23 cellular contexts compared by ENCODE assay signal in genomic region chrX:44042124-44042523, GRCh38.
"Had no signal": no experiment of that assay in that cellular context is flagged by ENCODE, and none has a peak within 500 bp of the region (broad histone marks: within the 10 kb centered on the region; RNA-seq: fewer than 3 reads in every experiment).

No MANE protein-coding gene starts in this region.

- H3K9me3 ChIP-seq: adrenal gland, body of pancreas, colonic mucosa, gastroesophageal sphincter, heart left ventricle, left ventricle myocardium inferior, transverse colon, vagina had no signal

- H3K4me1 ChIP-seq: adrenal gland, body of pancreas, colonic mucosa, esophagus muscularis mucosa, gastroesophageal sphincter, heart left ventricle, left ventricle myocardium inferior, right atrium auricular region, transverse colon, vagina had no signal

- H3K4me3 ChIP-seq: adrenal gland, body of pancreas, colonic mucosa, esophagus muscularis mucosa, gastroesophageal sphincter, heart left ventricle, left ventricle myocardium inferior, right atrium auricular region, skin epidermis, transverse colon, vagina had no signal

- H3K27ac ChIP-seq: adrenal gland, body of pancreas, colonic mucosa, esophagus muscularis mucosa, gastroesophageal sphincter, heart left ventricle, left ventricle myocardium inferior, right atrium auricular region, skin epidermis, transverse colon, vagina had no signal

- H3K36me3 ChIP-seq: adrenal gland, colonic mucosa, esophagus muscularis mucosa, gastroesophageal sphincter, heart left ventricle, left ventricle myocardium inferior, right atrium auricular region, transverse colon, vagina had no signal

- FAIRE-seq: endometrium had no signal

- H3K27me3 ChIP-seq: body of pancreas, colonic mucosa, gastroesophageal sphincter, right atrium auricular region, transverse colon, vagina had no signal

- DNase-seq: activated CD8-positive, alpha-beta memory T cell treated with anti-CD3 and anti-CD28 coated beads for 24 hours; activated CD8-positive, alpha-beta memory T cell treated with anti-CD3 and anti-CD28 coated beads, Interleukin-2, amount 50 U/mL, for 48 hours; activated gamma-delta T cell; activated T-cell treated with anti-CD3 and anti-CD28 coated beads, Interleukin-2, amount 50 U/mL, for 72 hours; body of pancreas; central memory CD4-positive, alpha-beta T cell; colonic mucosa; left ventricle myocardium inferior; mammary epithelial cell; occipital lobe; stimulated activated naive CD8-positive, alpha-beta T cell treated with anti-CD3 and anti-CD28 coated beads, Interleukin-15, Interleukin-2, amounts not matched to agents 100 U/mL and 50 U/mL, for 24 hours; T-helper 1 cell; T-helper 9 cell; transverse colon had no signal

- ATAC-seq: activated CD4-positive, CD25-positive, alpha-beta regulatory T cell treated with anti-CD3 and anti-CD28 coated beads, Interleukin-2, amount 50 U/mL, for 24 hours; activated T-cell treated with anti-CD3 and anti-CD28 coated beads, Interleukin-2, amount 50 U/mL, for 72 hours; body of pancreas; gastroesophageal sphincter; heart left ventricle; stimulated activated naive CD8-positive, alpha-beta T cell treated with anti-CD3 and anti-CD28 coated beads, Interleukin-15, Interleukin-2, amounts not matched to agents 100 U/mL and 50 U/mL, for 24 hours had no signal
